Comparison of ENCODE assay signal across 1 cellular context in the genomic region with DNA sequence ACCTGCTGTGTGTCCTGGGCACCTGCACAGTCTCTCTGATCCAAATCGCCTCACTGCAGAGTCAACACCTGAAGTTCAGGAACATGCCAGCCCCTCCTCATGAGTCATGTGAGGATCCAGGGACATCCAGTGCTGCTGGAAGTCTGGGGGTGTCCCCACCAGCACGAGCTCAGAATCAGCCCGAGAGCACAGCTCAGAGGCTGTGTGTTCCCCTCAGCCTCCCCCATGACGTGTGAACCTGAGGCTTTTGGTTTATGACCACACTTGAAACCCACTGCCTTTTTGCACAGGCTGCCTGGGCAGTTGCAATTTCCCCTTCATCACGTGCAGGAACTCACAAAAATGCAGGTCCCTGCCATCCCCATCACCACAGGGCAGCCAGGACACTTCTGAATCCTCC.
TF ChIP-seq lines count a peak whose summit lies in the region.

No MANE protein-coding gene starts in this region.

TF ChIP-seq in HepG2, 621 proteins besides CTCF, POLR2A, EP300 and RAD21 (continued from another document):
- TF ChIP-seq, protein P1, sequence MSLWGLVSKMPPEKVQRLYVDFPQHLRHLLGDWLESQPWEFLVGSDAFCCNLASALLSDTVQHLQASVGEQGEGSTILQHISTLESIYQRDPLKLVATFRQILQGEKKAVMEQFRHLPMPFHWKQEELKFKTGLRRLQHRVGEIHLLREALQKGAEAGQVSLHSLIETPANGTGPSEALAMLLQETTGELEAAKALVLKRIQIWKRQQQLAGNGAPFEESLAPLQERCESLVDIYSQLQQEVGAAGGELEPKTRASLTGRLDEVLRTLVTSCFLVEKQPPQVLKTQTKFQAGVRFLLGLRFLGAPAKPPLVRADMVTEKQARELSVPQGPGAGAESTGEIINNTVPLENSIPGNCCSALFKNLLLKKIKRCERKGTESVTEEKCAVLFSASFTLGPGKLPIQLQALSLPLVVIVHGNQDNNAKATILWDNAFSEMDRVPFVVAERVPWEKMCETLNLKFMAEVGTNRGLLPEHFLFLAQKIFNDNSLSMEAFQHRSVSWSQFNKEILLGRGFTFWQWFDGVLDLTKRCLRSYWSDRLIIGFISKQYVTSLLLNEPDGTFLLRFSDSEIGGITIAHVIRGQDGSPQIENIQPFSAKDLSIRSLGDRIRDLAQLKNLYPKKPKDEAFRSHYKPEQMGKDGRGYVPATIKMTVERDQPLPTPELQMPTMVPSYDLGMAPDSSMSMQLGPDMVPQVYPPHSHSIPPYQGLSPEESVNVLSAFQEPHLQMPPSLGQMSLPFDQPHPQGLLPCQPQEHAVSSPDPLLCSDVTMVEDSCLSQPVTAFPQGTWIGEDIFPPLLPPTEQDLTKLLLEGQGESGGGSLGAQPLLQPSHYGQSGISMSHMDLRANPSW (CRISPR knock-in tag; IDR thresholded peaks at IDR 0.05; ENCODE audit: borderline replicate concordance), result no peak
